6 cellular contexts compared by ENCODE assay signal in genomic region chrX:48540480-48540879, GRCh38. TPM values are rescaled to one million over a fixed set of nuclear protein-coding genes. Genes with fewer than 3 reads are reported as not detected.
DNase-seq lines count a peak whose midpoint lies in the region; ATAC-seq and TF ChIP-seq lines count a peak whose summit lies in the region.

No MANE protein-coding gene starts in this region.

- H3K9me3 Mint-ChIP-seq in activated T-helper 2 cell treated with anti-CD3 and anti-CD28 coated beads, Interferon-gamma antibody, Interleukin-2, Interleukin-4, amounts not matched to agents 10 μg/mL and 5 μg/mL and 100 μg/mL, durations not matched to agents 14 hours and 24 hours and 36 hours = no peaks in the 10 kb centered on the region
- H3K9me3 Mint-ChIP-seq in naive B cell = peaks cover 0 to 5% (median 0%) of the 10 kb centered on the region in 7 donors

- no peaks in the 10 kb centered on the region for H3K27me3 ChIP-seq in GM06990 (replicated peaks; ENCODE audit: control insufficient read depth, insufficient read depth, low read length)

- H3K36me3 ChIP-seq in GM06990 (ENCODE audit: control insufficient read depth, insufficient read depth, low read length) = peaks cover 2% of the 10 kb centered on the region

- H3K27ac Mint-ChIP-seq in activated T-helper 2 cell treated with anti-CD3 and anti-CD28 coated beads, Interferon-gamma antibody, Interleukin-2, Interleukin-4, amounts not matched to agents 10 μg/mL and 5 μg/mL and 100 μg/mL, durations not matched to agents 14 hours and 24 hours and 36 hours = peak overlapping the region; percentile 94
- H3K27ac Mint-ChIP-seq in naive B cell = peak overlapping the region in 5 of 6 donors; percentile 89 to 99 (median 97)

- H3K4me3 ChIP-seq in GM06990 (replicated peaks; ENCODE audit: low read depth, low read length) = peak overlapping the region; percentile 73

- peaks cover 26% of the 10 kb centered on the region for H3K36me3 Mint-ChIP-seq in activated T-helper 2 cell treated with anti-CD3 and anti-CD28 coated beads, Interferon-gamma antibody, Interleukin-2, Interleukin-4, amounts not matched to agents 10 μg/mL and 5 μg/mL and 100 μg/mL, durations not matched to agents 14 hours and 24 hours and 36 hours (ENCODE audit: low read depth)
- H3K36me3 Mint-ChIP-seq in naive B cell = no peaks in the 10 kb centered on the region

- intact Hi-C loops in activated T-helper 2 cell treated with anti-CD3 and anti-CD28 coated beads, Interferon-gamma antibody, Interleukin-2, Interleukin-4, amounts not matched to agents 10 μg/mL and 5 μg/mL and 100 μg/mL, durations not matched to agents 14 hours and 24 hours and 36 hours (cut with micrococcal nuclease) = no loop called here

- peak overlapping the region; percentile 89 for H3K4me3 Mint-ChIP-seq in activated T-helper 2 cell treated with anti-CD3 and anti-CD28 coated beads, Interferon-gamma antibody, Interleukin-2, Interleukin-4, amounts not matched to agents 10 μg/mL and 5 μg/mL and 100 μg/mL, durations not matched to agents 14 hours and 24 hours and 36 hours (ENCODE audit: low read depth)
- H3K4me3 Mint-ChIP-seq in naive B cell = peak overlapping the region; percentile 80 to 97 (median 91)

- TF ChIP-seq CTCF in GM06990 (IDR thresholded peaks at IDR 0.05; ENCODE audit: insufficient read depth, low read length, poor library complexity, severe bottlenecking) = no peak

- H3K4me1 Mint-ChIP-seq in activated T-helper 2 cell treated with anti-CD3 and anti-CD28 coated beads, Interferon-gamma antibody, Interleukin-2, Interleukin-4, amounts not matched to agents 10 μg/mL and 5 μg/mL and 100 μg/mL, durations not matched to agents 14 hours and 24 hours and 36 hours (ENCODE audit: low read depth) = peaks cover 19% of the 10 kb centered on the region
- H3K4me1 Mint-ChIP-seq in naive B cell = peaks cover 9 to 16% (median 14%) of the 10 kb centered on the region in 3 donors

- no peak for ATAC-seq in naive B cell (ENCODE audit: low read depth in 2 of 2)
- ATAC-seq in GM19395 (IDR thresholded peaks at IDR 0.05; ENCODE audit: unreplicated experiment) = no peak

- DNase-seq in GM06990 (ENCODE audit: extremely low read depth, insufficient read length) = no peak
- no peak for DNase-seq in activated T-helper 2 cell treated with anti-CD3 and anti-CD28 coated beads, Interferon-gamma antibody, Interleukin-2, Interleukin-4, amounts not matched to agents 10 μg/mL and 5 μg/mL and 100 μg/mL, durations not matched to agents 14 hours and 24 hours and 36 hours (ENCODE audit: low spot score)
- peak; percentile 1 for DNase-seq in naive B cell
- no peak for DNase-seq in H4 (ENCODE audit: low spot score)
- no peak for DNase-seq in activated CD8-positive, alpha-beta memory T cell treated with anti-CD3 and anti-CD28 coated beads for 24 hours

- no peaks in the 10 kb centered on the region for H3K27me3 Mint-ChIP-seq in activated T-helper 2 cell treated with anti-CD3 and anti-CD28 coated beads, Interferon-gamma antibody, Interleukin-2, Interleukin-4, amounts not matched to agents 10 μg/mL and 5 μg/mL and 100 μg/mL, durations not matched to agents 14 hours and 24 hours and 36 hours (ENCODE audit: low read depth)
- no peaks in the 10 kb centered on the region for H3K27me3 Mint-ChIP-seq in naive B cell

RNA-seq across cellular contexts. Expression of gene TBC1D25, which starts 1.0 kb away (rescaled TPM):
- total RNA-seq in activated T-helper 2 cell treated with anti-CD3 and anti-CD28 coated beads, Interferon-gamma antibody, Interleukin-2, Interleukin-4, amounts not matched to agents 10 μg/mL and 5 μg/mL and 100 μg/mL, durations not matched to agents 14 hours and 24 hours and 36 hours = 16.0 and 18.3 TPM in 2 replicates
- 10 to 100 TPM; 14.5 to 24.4 (median 21.2) TPM for polyA plus RNA-seq in naive B cell (ENCODE audit: low read depth in 6 of 6)
- 2.6 and 3.2 TPM in 2 replicates for total RNA-seq in H4 (2014; rRNA removed; shearing (Covaris generic))

RNA-seq across cellular contexts. Expression of gene EBP, which starts 18.9 kb away (rescaled TPM):
- total RNA-seq in activated T-helper 2 cell treated with anti-CD3 and anti-CD28 coated beads, Interferon-gamma antibody, Interleukin-2, Interleukin-4, amounts not matched to agents 10 μg/mL and 5 μg/mL and 100 μg/mL, durations not matched to agents 14 hours and 24 hours and 36 hours = 209 and 212 TPM in 2 replicates
- 10 to 100 TPM; 54.3 to 83.5 (median 64.1) TPM for polyA plus RNA-seq in naive B cell (ENCODE audit: low read depth in 6 of 6)
- 129 and 133 TPM in 2 replicates for total RNA-seq in H4 (2014; rRNA removed; shearing (Covaris generic))

RNA-seq across cellular contexts. Expression of gene PORCN, which starts 31.7 kb away (rescaled TPM):
- 16.5 and 17.7 TPM in 2 replicates for total RNA-seq in activated T-helper 2 cell treated with anti-CD3 and anti-CD28 coated beads, Interferon-gamma antibody, Interleukin-2, Interleukin-4, amounts not matched to agents 10 μg/mL and 5 μg/mL and 100 μg/mL, durations not matched to agents 14 hours and 24 hours and 36 hours
- 10 to 100 TPM in 3 of 6 donors, 1 to 10 TPM in 3; 1.5 to 12.2 (median 9.0) TPM for polyA plus RNA-seq in naive B cell (ENCODE audit: low read depth in 6 of 6)
- 17.0 and 18.3 TPM in 2 replicates for total RNA-seq in H4 (2014; rRNA removed; shearing (Covaris generic))

RNA-seq across cellular contexts. Expression of gene RBM3, which starts 33.8 kb away (rescaled TPM):
- 345 and 346 TPM in 2 replicates for total RNA-seq in activated T-helper 2 cell treated with anti-CD3 and anti-CD28 coated beads, Interferon-gamma antibody, Interleukin-2, Interleukin-4, amounts not matched to agents 10 μg/mL and 5 μg/mL and 100 μg/mL, durations not matched to agents 14 hours and 24 hours and 36 hours
- polyA plus RNA-seq in naive B cell (ENCODE audit: low read depth in 6 of 6) = 100 to 1,000 TPM; 231 to 340 (median 264) TPM
- total RNA-seq in H4 (2014; rRNA removed; shearing (Covaris generic)) = 154 and 175 TPM in 2 replicates

RNA-seq across cellular contexts. Expression of gene WDR13, which starts 56.8 kb away (rescaled TPM):
- 43.4 and 44.7 TPM in 2 replicates for total RNA-seq in activated T-helper 2 cell treated with anti-CD3 and anti-CD28 coated beads, Interferon-gamma antibody, Interleukin-2, Interleukin-4, amounts not matched to agents 10 μg/mL and 5 μg/mL and 100 μg/mL, durations not matched to agents 14 hours and 24 hours and 36 hours
- 10 to 100 TPM; 54.4 to 85.0 (median 61.3) TPM for polyA plus RNA-seq in naive B cell (ENCODE audit: low read depth in 6 of 6)
- 42.8 and 49.7 TPM in 2 replicates for total RNA-seq in H4 (2014; rRNA removed; shearing (Covaris generic))
